16 cellular contexts compared by ENCODE assay signal in genomic region chr15:66006986-66007385, GRCh38.
A peak's percentile ranks its signal among the peaks of the same experiment; 100 is the strongest.
DNase-seq lines count a peak whose midpoint lies in the region; ATAC-seq, FAIRE-seq and TF ChIP-seq lines count a peak whose summit lies in the region.
"Had no signal": no experiment of that assay in that cellular context is flagged by ENCODE, and none has a peak within 500 bp of the region (broad histone marks: within the 10 kb centered on the region; RNA-seq: fewer than 3 reads in every experiment).

No MANE protein-coding gene starts in this region.

- no peak overlapping the region for H3K9ac ChIP-seq in smooth muscle cell (ENCODE audit: low read depth)

- H4K20me1 ChIP-seq in smooth muscle cell (ENCODE audit: low read depth): no peaks in the 10 kb centered on the region

- TF ChIP-seq RAD21 in A549 (conservative IDR thresholded peaks at IDR 0.05 in 1 of 2, IDR thresholded peaks at IDR 0.05 in 1 of 2): no peak

- CTCF ChIA-PET in A549 (lab: Yijun Ruan, JAX): interaction anchor here (0.9 to 1.6 kb wide), 2 partner anchors 28 to 46 kb away, joined by 3 to 4 read pairs; no protein-coding TSS in a partner anchor

- peak; percentile 65 for FAIRE-seq in A549 (lab: Jason Lieb, UNC)
- FAIRE-seq: A204.1 had no signal

- ATAC-seq in A549 (peak; percentile 89 to 90), HG03520 (IDR thresholded peaks at IDR 0.05; ENCODE audit: unreplicated experiment) (no peak)
- ATAC-seq: effector memory CD8-positive, alpha-beta T cell; left lung had no signal

- TF ChIP-seq POLR2A in A549 (IDR thresholded peaks at IDR 0.05; ENCODE audit: low read length): no peak

- POLR2A ChIA-PET in A549 (lab: Yijun Ruan, JAX): no interaction called here

- H3F3A ChIP-seq in smooth muscle cell (ENCODE audit: low read depth): no peaks in the 10 kb centered on the region

- TF ChIP-seq EP300 in A549 (IDR thresholded peaks at IDR 0.05): peak in 1 of 2 experiments; percentile 62; a peak in 2 of 5 replicates

- no peaks in the 10 kb centered on the region for H3K79me2 ChIP-seq in smooth muscle cell (ENCODE audit: low read depth)

- H3K27ac ChIP-seq in A549: peak overlapping the region; percentile 12 to 79; a peak in 4 of 6 replicates
- H3K27ac ChIP-seq in caudate nucleus (ENCODE audit: low read depth, low read length): no peak overlapping the region
- no peak overlapping the region for H3K27ac ChIP-seq in smooth muscle cell (ENCODE audit: low read depth)
- H3K27ac ChIP-seq: C4-2B, gastrocnemius medialis, left lung had no signal

- H3K9me3 ChIP-seq in A549: no peaks in the 10 kb centered on the region
- H3K9me3 ChIP-seq in smooth muscle cell (replicated peaks; ENCODE audit: low read depth): no peaks in the 10 kb centered on the region
- H3K9me3 ChIP-seq: gastrocnemius medialis, left lung had no signal

- 5% methylated on average over 7 of the region's 7 CpGs for WGBS in A549 (ENCODE audit: missing lambda C conversion rate)
- WGBS in smooth muscle cell (ENCODE audit: low lambda C conversion rate): 57% methylated on average over 7 of the region's 7 CpGs

- DNase-seq in A549 (ENCODE audit: low read depth in 1 of 2, low spot score in 1 of 2) (peak; percentile 68 to 90), HPDE6-E6E7 (ENCODE audit: extremely low spot score) (peak; percentile 66), amniotic epithelial cell (ENCODE audit: low read depth) (peak; percentile 50), fibroblast of pulmonary artery (ENCODE audit: low read depth) (peak; percentile 52), caudate nucleus (lab: John Stamatoyannopoulos, UW) (no peak), smooth muscle cell (lab: John Stamatoyannopoulos, UW; ENCODE audit: unreplicated experiment) (no peak), NCI-H187 treated with DMSO at 0.1 percent for 48 hours (lab: John Stamatoyannopoulos, UW) (no peak)
- DNase-seq: DMS153; effector memory CD8-positive, alpha-beta T cell; gastrocnemius medialis; left lung; NCI-H1930; NCI-H510A treated with DMSO at 0.1 percent for 48 hours had no signal

- TF ChIP-seq CTCF in A549 (IDR thresholded peaks at IDR 0.05) (no peak), fibroblast of pulmonary artery (IDR thresholded peaks at IDR 0.05; ENCODE audit: low read length, missing control alignments) (no peak), smooth muscle cell (IDR thresholded peaks at IDR 0.05; ENCODE audit: borderline replicate concordance, insufficient read depth, poor library complexity, severe bottlenecking) (no peak)

- H3K4me1 ChIP-seq in A549: peaks cover 39% of the 10 kb centered on the region
- peaks cover under 1% of the 10 kb centered on the region for H3K4me1 ChIP-seq in smooth muscle cell (ENCODE audit: low read depth)
- H3K4me1 ChIP-seq: gastrocnemius medialis, left lung had no signal

- H3K36me3 ChIP-seq in smooth muscle cell (ENCODE audit: low read depth): no peaks in the 10 kb centered on the region
- H3K36me3 ChIP-seq: gastrocnemius medialis, left lung had no signal

- no peak overlapping the region for H2AFZ ChIP-seq in smooth muscle cell (ENCODE audit: low read depth)

- H3K4me2 ChIP-seq in A549 (peak overlapping the region; percentile 52), smooth muscle cell (no peak overlapping the region)

- peaks cover 6% of the 10 kb centered on the region for H3K27me3 ChIP-seq in smooth muscle cell (ENCODE audit: low read depth)

- H3K4me3 ChIP-seq in A549 (no peak overlapping the region), fibroblast of pulmonary artery (replicated peaks; ENCODE audit: low read depth, low read length) (no peak overlapping the region), smooth muscle cell (no peak overlapping the region)
- H3K4me3 ChIP-seq: gastrocnemius medialis, left lung had no signal

TF ChIP-seq in A549, 52 proteins besides CTCF, POLR2A, EP300 and RAD21:
- TF ChIP-seq JUN (IDR thresholded peaks at IDR 0.05): peak in 1 of 2 experiments; percentile 51; a peak in 1 of 5 replicates
- peak; percentile 89 to 91 for TF ChIP-seq CEBPB (IDR thresholded peaks at IDR 0.05)
- TF ChIP-seq HOXB5 (CRISPR knock-in tag; IDR thresholded peaks at IDR 0.05): no peak
- TF ChIP-seq HOXA7 (CRISPR knock-in tag; IDR thresholded peaks at IDR 0.05): no peak
- no peak for TF ChIP-seq MAZ (IDR thresholded peaks at IDR 0.05; ENCODE audit: borderline replicate concordance, low read depth, low read length)
- peak; percentile 46 for TF ChIP-seq MAFK (IDR thresholded peaks at IDR 0.05; ENCODE audit: partially characterized antibody)
- TF ChIP-seq RFX5 (IDR thresholded peaks at IDR 0.05): no peak
- TF ChIP-seq HEYL (CRISPR knock-in tag; IDR thresholded peaks at IDR 0.05): no peak
- no peak for TF ChIP-seq HOXB13 (CRISPR knock-in tag; IDR thresholded peaks at IDR 0.05; ENCODE audit: low read depth)
- TF ChIP-seq HDAC2 (IDR thresholded peaks at IDR 0.05): no peak
- TF ChIP-seq FOSL2 (IDR thresholded peaks at IDR 0.05): peak; percentile 56
- TF ChIP-seq FOSL2 (CRISPR knock-in tag; IDR thresholded peaks at IDR 0.05): peak; percentile 88
- TF ChIP-seq HES2 (IDR thresholded peaks at IDR 0.05): peak; percentile 60; the same call in 1 of the 2 replicates
- TF ChIP-seq NPAS2 (CRISPR knock-in tag; IDR thresholded peaks at IDR 0.05; ENCODE audit: borderline replicate concordance): no peak
- TF ChIP-seq HMGXB4 (CRISPR knock-in tag; IDR thresholded peaks at IDR 0.05; ENCODE audit: borderline replicate concordance): no peak
- no peak for TF ChIP-seq NR3C1 (IDR thresholded peaks at IDR 0.05)
- TF ChIP-seq FOSB (CRISPR knock-in tag; IDR thresholded peaks at IDR 0.05): no peak
- no peak for TF ChIP-seq ATOH8 (CRISPR knock-in tag; IDR thresholded peaks at IDR 0.05; ENCODE audit: low read depth)
- TF ChIP-seq BCL3 (IDR thresholded peaks at IDR 0.05): 0 out of 3 replicates have a peak, but pooled peaks have one; percentile 27
- TF ChIP-seq JUNB (IDR thresholded peaks at IDR 0.05): peak; percentile 57
- no peak for TF ChIP-seq EHF (CRISPR knock-in tag; IDR thresholded peaks at IDR 0.05)

Comparison
In these comparisons a context has a peak if more than half of its experiments do, and no peak if none do; other contexts are left out.
1. DNase-seq: peak in A549 (2 of 2), HPDE6-E6E7 (single experiment), amniotic epithelial cell (single experiment) and fibroblast of pulmonary artery (single experiment); none in caudate nucleus (0 of 61), smooth muscle cell (single experiment) and NCI-H187 treated with DMSO at 0.1 percent for 48 hours (single experiment).
2. H3K27ac ChIP-seq: peak in A549 (2 of 2); none in caudate nucleus (single experiment) and smooth muscle cell (single experiment).